Comparison of ENCODE assay signal across 19 cellular contexts in genomic region chr22:49924113-49924833, GRCh38. TPM values are rescaled to one million over a fixed set of nuclear protein-coding genes. Genes with fewer than 3 reads are reported as not detected.
DNase-seq lines count a peak whose midpoint lies in the region; ATAC-seq and TF ChIP-seq lines count a peak whose summit lies in the region.
"Had no signal": no experiment of that assay in that cellular context is flagged by ENCODE, and none has a peak within 500 bp of the region (broad histone marks: within the 10 kb centered on the region; RNA-seq: fewer than 3 reads in every experiment).

No MANE protein-coding gene starts in this region.

- peaks cover 9 to 39% (median 28%) of the 10 kb centered on the region in 4 donors for H3K4me1 Mint-ChIP-seq in CD4-positive, CD25-positive, alpha-beta regulatory T cell
- peaks cover 18 to 24% of the 10 kb centered on the region in 2 donors for H3K4me1 Mint-ChIP-seq in effector memory CD8-positive, alpha-beta T cell (ENCODE audit: low read depth in 2 of 2)

- intact Hi-C loops in A673 (cut with micrococcal nuclease; ENCODE audit: unreplicated experiment) (no loop called here), testis (cut with DNase I; ENCODE audit: low total_unique reads) (no loop called here), sciatic nerve (cut with DNase I) (loop anchor here (10.0 kb wide), 1 partner anchor 51 kb away; no protein-coding TSS in a partner anchor)

- no peaks in the 10 kb centered on the region for H3K27me3 ChIP-seq in A673 (replicated peaks; ENCODE audit: insufficient read depth, low read depth, low read length, poor library complexity)
- no peaks in the 10 kb centered on the region for H3K27me3 ChIP-seq in CD4-positive, CD25-positive, alpha-beta regulatory T cell (ENCODE audit: control insufficient read depth, insufficient read depth, low read length)
- H3K27me3 ChIP-seq in testis = no peaks in the 10 kb centered on the region
- H3K27me3 ChIP-seq: pancreas, Peyer's patch had no signal

- TF ChIP-seq POLR2A in testis (IDR thresholded peaks at IDR 0.05) = no peak

- no peaks in the 10 kb centered on the region for H3K27me3 Mint-ChIP-seq in CD4-positive, CD25-positive, alpha-beta regulatory T cell
- H3K27me3 Mint-ChIP-seq in effector memory CD8-positive, alpha-beta T cell = no peaks in the 10 kb centered on the region
- H3K27me3 Mint-ChIP-seq: type B pancreatic cell had no signal

- DNase-seq in A673 (ENCODE audit: low spot score) = no peak
- no peak for DNase-seq in CD4-positive, CD25-positive, alpha-beta regulatory T cell
- DNase-seq in SK-N-MC (ENCODE audit: low read depth, low spot score) = no peak
- no peak for DNase-seq in effector memory CD8-positive, alpha-beta T cell
- DNase-seq in testis = no peak
- DNase-seq in T-helper 9 cell = no peak
- no peak for DNase-seq in sciatic nerve (ENCODE audit: low spot score)
- no peak for DNase-seq in medulla oblongata (ENCODE audit: extremely low spot score)
- DNase-seq: activated T-cell treated with anti-CD3 and anti-CD28 coated beads for 4 hours, H9, MM.1S, NCI-H1694, NCI-H82, Peyer's patch, stomach had no signal

- H3K4me3 Mint-ChIP-seq in CD4-positive, CD25-positive, alpha-beta regulatory T cell = peak overlapping the region in 3 of 4 donors; percentile 43 to 80 (median 54)
- peak overlapping the region; percentile 69 to 82 for H3K4me3 Mint-ChIP-seq in effector memory CD8-positive, alpha-beta T cell
- H3K4me3 Mint-ChIP-seq: H9, type B pancreatic cell had no signal

- peak overlapping the region; percentile 72 for H3K9ac ChIP-seq in SK-N-MC (ENCODE audit: insufficient read length)

- no peaks in the 10 kb centered on the region for H3K9me3 Mint-ChIP-seq in CD4-positive, CD25-positive, alpha-beta regulatory T cell
- no peaks in the 10 kb centered on the region for H3K9me3 Mint-ChIP-seq in effector memory CD8-positive, alpha-beta T cell
- H3K9me3 Mint-ChIP-seq: H9, type B pancreatic cell had no signal

- no peaks in the 10 kb centered on the region for H3K9me3 ChIP-seq in A673 (ENCODE audit: low read depth, low read length, poor library complexity, severe bottlenecking)
- H3K9me3 ChIP-seq in CD4-positive, CD25-positive, alpha-beta regulatory T cell (ENCODE audit: control insufficient read depth in 2 of 2, low read length in 2 of 2) = no peaks in the 10 kb centered on the region
- H3K9me3 ChIP-seq in SK-N-MC (ENCODE audit: low read depth, low read length) = no peaks in the 10 kb centered on the region
- no peaks in the 10 kb centered on the region for H3K9me3 ChIP-seq in testis
- H3K9me3 ChIP-seq: breast epithelium, pancreas, Peyer's patch, stomach had no signal

- peak overlapping the region in 1 of 3 donors; percentile 64 for H3K27ac Mint-ChIP-seq in CD4-positive, CD25-positive, alpha-beta regulatory T cell
- H3K27ac Mint-ChIP-seq in effector memory CD8-positive, alpha-beta T cell = peak overlapping the region in 1 of 2 donors; percentile 92

- no peak overlapping the region for H3K4me3 ChIP-seq in A673 (ENCODE audit: low read depth, low read length, poor library complexity, severe bottlenecking)
- no peak overlapping the region for H3K4me3 ChIP-seq in CD4-positive, CD25-positive, alpha-beta regulatory T cell (ENCODE audit: low read depth, low read length)
- peak overlapping the region; percentile 68 for H3K4me3 ChIP-seq in SK-N-MC
- no peak overlapping the region for H3K4me3 ChIP-seq in testis
- H3K4me3 ChIP-seq: breast epithelium, pancreas, Peyer's patch, stomach had no signal

- H3K36me3 ChIP-seq in A673 (ENCODE audit: insufficient read depth, low read length, poor library complexity, severe bottlenecking) (no peaks in the 10 kb centered on the region), SK-N-MC (ENCODE audit: insufficient read depth, low read length) (no peaks in the 10 kb centered on the region; the same call in 1 of the 2 replicates), testis (ENCODE audit: low read depth, missing control alignments) (no peaks in the 10 kb centered on the region)
- H3K36me3 ChIP-seq in CD4-positive, CD25-positive, alpha-beta regulatory T cell (ENCODE audit: control insufficient read depth, insufficient read depth, low read length) = peaks cover 3% of the 10 kb centered on the region
- H3K36me3 ChIP-seq: breast epithelium had no signal

- ATAC-seq in CD4-positive, CD25-positive, alpha-beta regulatory T cell (ENCODE audit: low read depth in 2 of 2) = no peak
- no peak for ATAC-seq in effector memory CD8-positive, alpha-beta T cell (replicated peaks)
- ATAC-seq in sciatic nerve = no peak
- ATAC-seq: pancreas had no signal

- no TSS peak for BruUV-seq in A673 (replicated peaks; lab: Mats Ljungman, UMichigan)

- CTCF ChIA-PET in A673 (lab: Charles Lee) = no interaction called here

- 93 to 96% methylated on average over 16 to 31 of the region's 31 CpGs for WGBS in testis, 2 donors

- H3K4me1 ChIP-seq in A673 (ENCODE audit: insufficient read depth, low read length, poor library complexity, severe bottlenecking) (peaks cover 15% of the 10 kb centered on the region), testis (peaks cover under 1% of the 10 kb centered on the region)
- H3K4me1 ChIP-seq in CD4-positive, CD25-positive, alpha-beta regulatory T cell (ENCODE audit: control insufficient read depth, insufficient read depth, low read length, poor library complexity, severe bottlenecking) = peaks cover 25% of the 10 kb centered on the region

- TF ChIP-seq CTCF in A673 (conservative IDR thresholded peaks at IDR 0.05; ENCODE audit: low read depth, low read length) (no peak), testis (IDR thresholded peaks at IDR 0.05) (no peak)

- POLR2A ChIA-PET in A673 (lab: Charles Lee; ENCODE audit: low non-redundant PET) = no interaction called here

- H3K36me3 Mint-ChIP-seq in CD4-positive, CD25-positive, alpha-beta regulatory T cell = peaks cover 7% of the 10 kb centered on the region
- peaks cover 14% of the 10 kb centered on the region for H3K36me3 Mint-ChIP-seq in effector memory CD8-positive, alpha-beta T cell (ENCODE audit: insufficient read depth)
- H3K36me3 Mint-ChIP-seq: type B pancreatic cell had no signal

- peak overlapping the region; percentile 63 for H3K27ac ChIP-seq in A673 (ENCODE audit: low read depth, low read length, poor library complexity, severe bottlenecking)
- peak overlapping the region; percentile 30 for H3K27ac ChIP-seq in CD4-positive, CD25-positive, alpha-beta regulatory T cell (ENCODE audit: insufficient read depth, low read length, poor library complexity, severe bottlenecking)
- peak overlapping the region; percentile 92 for H3K27ac ChIP-seq in SK-N-MC
- no peak overlapping the region for H3K27ac ChIP-seq in testis
- H3K27ac ChIP-seq: breast epithelium, epithelial cell of prostate, pancreas had no signal

RNA-seq across cellular contexts. Expression of gene CRELD2, which starts 5.8 kb away (rescaled TPM):
- total RNA-seq in A673 (2021) (54.1 and 54.7 TPM in 2 replicates), testis (10 to 100 TPM; 57.9 to 64.2 TPM), sciatic nerve (35.8 TPM)
- total RNA-seq in CD4-positive, CD25-positive, alpha-beta regulatory T cell = 37.8 TPM
- polyA plus RNA-seq in CD4-positive, CD25-positive, alpha-beta regulatory T cell = 10 to 100 TPM; 22.4 to 38.2 (median 31.8) TPM
- 58.3 TPM for polyA plus RNA-seq in testis (ENCODE audit: insufficient read depth, low read depth, low replicate concordance)

RNA-seq across cellular contexts. Expression of gene ALG12, which starts 6.0 kb away (rescaled TPM):
- total RNA-seq in A673 (2021) (18.6 and 19.8 TPM in 2 replicates), testis (10 to 100 TPM; 11.9 to 18.3 TPM), sciatic nerve (13.6 TPM)
- 18.1 TPM for total RNA-seq in CD4-positive, CD25-positive, alpha-beta regulatory T cell
- polyA plus RNA-seq in CD4-positive, CD25-positive, alpha-beta regulatory T cell = 10 to 100 TPM; 12.6 to 16.9 (median 15.0) TPM
- polyA plus RNA-seq in testis (ENCODE audit: insufficient read depth, low read depth, low replicate concordance) = 10.6 TPM

RNA-seq across cellular contexts. Expression of gene PIM3, which starts 36.3 kb away (rescaled TPM):
- 70.9 and 71.3 TPM in 2 replicates for total RNA-seq in A673 (2021)
- 294 TPM for total RNA-seq in CD4-positive, CD25-positive, alpha-beta regulatory T cell
- polyA plus RNA-seq in CD4-positive, CD25-positive, alpha-beta regulatory T cell = 10 to 100 TPM; 34.0 to 47.1 (median 40.3) TPM
- total RNA-seq in testis = 10 to 100 TPM; 68.2 to 89.9 TPM
- 50.8 TPM for polyA plus RNA-seq in testis (ENCODE audit: insufficient read depth, low read depth, low replicate concordance)
- 62.2 TPM for total RNA-seq in sciatic nerve

Comparison
In these comparisons a context has a peak if more than half of its experiments do, and no peak if none do; other contexts are left out.
1. H3K27ac ChIP-seq: peak in A673 (single experiment), CD4-positive, CD25-positive, alpha-beta regulatory T cell (single experiment) and SK-N-MC (single experiment); none in testis (0 of 2).